Comparison of ENCODE assay signal across 17 cellular contexts in the genomic region with DNA sequence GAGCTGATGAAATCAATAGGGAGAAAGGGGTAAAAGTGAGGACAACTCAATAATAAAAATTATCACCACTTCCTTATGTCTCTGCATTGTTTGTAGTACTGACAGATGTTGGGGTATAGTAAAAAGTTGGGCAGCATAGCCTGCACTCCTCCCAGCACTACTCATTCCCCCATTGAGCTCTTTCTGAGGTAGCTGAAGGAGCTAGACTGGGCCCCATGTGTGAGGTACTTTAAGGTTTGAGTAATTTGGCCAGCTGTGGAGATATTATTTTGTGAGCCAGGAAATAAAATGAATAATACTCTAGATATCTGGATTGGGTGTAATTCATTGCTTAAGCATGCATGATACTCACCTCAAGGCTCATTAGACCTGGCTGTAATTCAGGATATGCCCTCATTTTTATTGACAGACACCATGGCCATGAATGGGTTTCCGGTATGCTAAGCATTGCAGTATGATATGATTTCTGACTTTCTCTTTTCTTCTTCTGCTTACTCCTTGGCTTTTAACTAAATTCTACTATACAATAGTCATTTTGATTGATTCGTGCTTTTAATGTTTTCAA.
A peak's percentile ranks its signal among the peaks of the same experiment; 100 is the strongest.
DNase-seq lines count a peak whose midpoint lies in the region; ATAC-seq and TF ChIP-seq lines count a peak whose summit lies in the region.
"Had no signal": no experiment of that assay in that cellular context is flagged by ENCODE, and none has a peak within 500 bp of the region (broad histone marks: within the 10 kb centered on the region; RNA-seq: fewer than 3 reads in every experiment).

No MANE protein-coding gene starts in this region.

- H4K20me1 ChIP-seq in SK-N-SH (ENCODE audit: insufficient read depth): no peaks in the 10 kb centered on the region
- H4K20me1 ChIP-seq in PC-3 (ENCODE audit: low read length): no peaks in the 10 kb centered on the region

- no peaks in the 10 kb centered on the region for H3K4me1 Mint-ChIP-seq in activated CD8-positive, alpha-beta memory T cell treated with anti-CD3 and anti-CD28 coated beads, Interleukin-2, amount 10 ng/mL, durations not matched to agents 7 days and 5 days
- H3K4me1 Mint-ChIP-seq: natural killer cell had no signal

- BruUV-seq in PC-3 (replicated peaks; lab: Mats Ljungman, UMichigan): no TSS peak

- no peak overlapping the region for H3K27ac ChIP-seq in SK-N-SH (ENCODE audit: low read depth in 2 of 2, low read length in 1 of 2)
- no peak overlapping the region for H3K27ac ChIP-seq in PC-3 (ENCODE audit: low read length)
- H3K27ac ChIP-seq: adrenal gland, colonic mucosa had no signal

- H3K27ac Mint-ChIP-seq in activated CD8-positive, alpha-beta memory T cell treated with anti-CD3 and anti-CD28 coated beads, Interleukin-2, amount 10 ng/mL, durations not matched to agents 7 days and 5 days: no peak overlapping the region
- H3K27ac Mint-ChIP-seq: natural killer cell had no signal

- DNase-seq in SK-N-SH (no peak), PC-3 (peak; percentile 59), fibroblast of pulmonary artery (ENCODE audit: low read depth) (peak; percentile 42), stromal cell of bone marrow (ENCODE audit: low read depth) (peak; percentile 30), BE2C (no peak)
- DNase-seq in activated CD8-positive, alpha-beta memory T cell treated with anti-CD3 and anti-CD28 coated beads, Interleukin-2, amount 10 ng/mL, durations not matched to agents 7 days and 5 days: no peak
- DNase-seq: 8988T; activated CD4-positive, alpha-beta T cell treated with anti-CD3 and anti-CD28 coated beads for 48 hours; activated T-cell treated with anti-CD3 and anti-CD28 coated beads, Interleukin-2, amount 50 U/mL, for 4 hours; adrenal gland; colonic mucosa; hypothalamus; natural killer cell; NCI-H2171 treated with DMSO at 0.1 percent for 48 hours; T-helper 9 cell had no signal

- no peak for ATAC-seq in SK-N-SH treated with all-trans-retinoic acid at 6 μM for 48 hours
- peak; percentile 94 for ATAC-seq in PC-3
- no peak for ATAC-seq in activated CD8-positive, alpha-beta memory T cell treated with anti-CD3 and anti-CD28 coated beads, Interleukin-2, amount 10 ng/mL, durations not matched to agents 7 days and 5 days
- no peak for ATAC-seq in HG02642 (IDR thresholded peaks at IDR 0.05; ENCODE audit: poor library complexity, unreplicated experiment)
- ATAC-seq: activated T-cell treated with anti-CD3 and anti-CD28 coated beads, Interleukin-2, amount 50 U/mL, for 4 hours; natural killer cell had no signal

- H2AFZ ChIP-seq in SK-N-SH (ENCODE audit: low read depth): no peak overlapping the region
- H2AFZ ChIP-seq in PC-3 (ENCODE audit: low read length): no peak overlapping the region

- no peaks in the 10 kb centered on the region for H3K79me2 ChIP-seq in SK-N-SH (ENCODE audit: insufficient read depth)
- no peaks in the 10 kb centered on the region for H3K79me2 ChIP-seq in PC-3 (ENCODE audit: low read length)

- H3K9ac ChIP-seq in SK-N-SH (no peak overlapping the region), PC-3 (ENCODE audit: low read length) (no peak overlapping the region)

- 45% methylated on average over 2 of the region's 2 CpGs for WGBS in SK-N-SH (ENCODE audit: low lambda C conversion rate)

- H3K9me3 ChIP-seq in SK-N-SH: no peaks in the 10 kb centered on the region
- no peaks in the 10 kb centered on the region for H3K9me3 ChIP-seq in PC-3 (ENCODE audit: low read length)
- H3K9me3 ChIP-seq in BE2C: no peaks in the 10 kb centered on the region
- H3K9me3 ChIP-seq: adrenal gland, colonic mucosa had no signal

- H3K4me3 ChIP-seq in SK-N-SH (ENCODE audit: low read depth in 2 of 2, low read length in 1 of 2): no peak overlapping the region
- no peak overlapping the region for H3K4me3 ChIP-seq in PC-3 (ENCODE audit: low read length)
- no peak overlapping the region for H3K4me3 ChIP-seq in fibroblast of pulmonary artery (replicated peaks; ENCODE audit: low read depth, low read length)
- no peak overlapping the region for H3K4me3 ChIP-seq in BE2C (ENCODE audit: low read depth, low read length)
- H3K4me3 ChIP-seq: adrenal gland, colonic mucosa had no signal

- H3K4me2 ChIP-seq in SK-N-SH (no peak overlapping the region), PC-3 (ENCODE audit: low read length) (no peak overlapping the region)

- no peak overlapping the region for H3K4me3 Mint-ChIP-seq in activated CD8-positive, alpha-beta memory T cell treated with anti-CD3 and anti-CD28 coated beads, Interleukin-2, amount 10 ng/mL, durations not matched to agents 7 days and 5 days
- H3K4me3 Mint-ChIP-seq: activated T-cell treated with anti-CD3 and anti-CD28 coated beads, Interleukin-2, amount 50 U/mL, for 4 hours; natural killer cell had no signal

- H3K9me3 Mint-ChIP-seq in activated CD8-positive, alpha-beta memory T cell treated with anti-CD3 and anti-CD28 coated beads, Interleukin-2, amount 10 ng/mL, durations not matched to agents 7 days and 5 days (ENCODE audit: low read depth): no peaks in the 10 kb centered on the region
- H3K9me3 Mint-ChIP-seq: activated T-cell treated with anti-CD3 and anti-CD28 coated beads, Interleukin-2, amount 50 U/mL, for 4 hours had no signal

- H3K9me2 ChIP-seq in SK-N-SH (no peaks in the 10 kb centered on the region), PC-3 (replicated peaks; ENCODE audit: low read length) (no peaks in the 10 kb centered on the region)

- no peaks in the 10 kb centered on the region for H3F3A ChIP-seq in SK-N-SH (replicated peaks; ENCODE audit: insufficient read depth)
- H3F3A ChIP-seq in PC-3 (ENCODE audit: low read length, unreplicated experiment): no peaks in the 10 kb centered on the region

- intact Hi-C loops in PC-3 (cut with micrococcal nuclease): no loop called here

- no peaks in the 10 kb centered on the region; a peak in 1 of 4 replicates for H3K4me1 ChIP-seq in SK-N-SH (ENCODE audit: control insufficient read depth in 1 of 2, insufficient read depth in 2 of 2, low read depth in 1 of 2, low read length in 1 of 2)
- no peaks in the 10 kb centered on the region for H3K4me1 ChIP-seq in PC-3 (ENCODE audit: insufficient read depth, low read length)
- no peaks in the 10 kb centered on the region for H3K4me1 ChIP-seq in BE2C
- H3K4me1 ChIP-seq: adrenal gland, colonic mucosa had no signal

- no peak for TF ChIP-seq RAD21 in SK-N-SH (IDR thresholded peaks at IDR 0.05; ENCODE audit: low read length)

- H3K27me3 ChIP-seq in SK-N-SH (ENCODE audit: insufficient read depth) (no peaks in the 10 kb centered on the region), PC-3 (ENCODE audit: low read length) (no peaks in the 10 kb centered on the region), BE2C (no peaks in the 10 kb centered on the region)
- H3K27me3 ChIP-seq: adrenal gland, colonic mucosa had no signal

- H3K36me3 Mint-ChIP-seq in activated CD8-positive, alpha-beta memory T cell treated with anti-CD3 and anti-CD28 coated beads, Interleukin-2, amount 10 ng/mL, durations not matched to agents 7 days and 5 days: no peaks in the 10 kb centered on the region
- H3K36me3 Mint-ChIP-seq: natural killer cell had no signal

- no peak for TF ChIP-seq EP300 in SK-N-SH (IDR thresholded peaks at IDR 0.05; ENCODE audit: borderline replicate concordance in 1 of 2, low read depth in 1 of 2, low read length in 1 of 2)

- POLR2A ChIA-PET in SK-N-SH (lab: Yijun Ruan, JAX) (no interaction called here), PC-3 (lab: Charles Lee; ENCODE audit: unreplicated experiment) (no interaction called here)

- no peaks in the 10 kb centered on the region for H3K36me3 ChIP-seq in SK-N-SH (replicated peaks in 1 of 2; ENCODE audit: control insufficient read depth in 1 of 2, insufficient read depth in 2 of 2, low read length in 1 of 2)
- H3K36me3 ChIP-seq in PC-3 (ENCODE audit: low read depth, low read length): no peaks in the 10 kb centered on the region
- H3K36me3 ChIP-seq in BE2C: no peaks in the 10 kb centered on the region
- H3K36me3 ChIP-seq: adrenal gland, colonic mucosa had no signal

- no peak for TF ChIP-seq CTCF in SK-N-SH (IDR thresholded peaks at IDR 0.05)
- no peak for TF ChIP-seq CTCF in PC-3 (conservative IDR thresholded peaks at IDR 0.05; ENCODE audit: low read depth, low read length)
- no peak for TF ChIP-seq CTCF in fibroblast of pulmonary artery (IDR thresholded peaks at IDR 0.05; ENCODE audit: low read length, missing control alignments)
- TF ChIP-seq CTCF in BE2C (IDR thresholded peaks at IDR 0.05; ENCODE audit: low read depth, low read length): no peak

- CTCF ChIA-PET in SK-N-SH (lab: Yijun Ruan, JAX) (no interaction called here), PC-3 (lab: Charles Lee) (no interaction called here)
- CTCF ChIA-PET in activated CD8-positive, alpha-beta memory T cell treated with anti-CD3 and anti-CD28 coated beads, Interleukin-2, amount 10 ng/mL, durations not matched to agents 7 days and 5 days (lab: Charles Lee): no interaction called here

- H3K27me3 Mint-ChIP-seq in activated CD8-positive, alpha-beta memory T cell treated with anti-CD3 and anti-CD28 coated beads, Interleukin-2, amount 10 ng/mL, durations not matched to agents 7 days and 5 days: no peaks in the 10 kb centered on the region

TF ChIP-seq in SK-N-SH treated with all-trans-retinoic acid at 6 μM for 48 hours, 23 proteins besides CTCF, POLR2A, EP300 and RAD21:
- TF ChIP-seq ZFP30 (CRISPR knock-in tag; IDR thresholded peaks at IDR 0.05): no peak
- peak; percentile 63 for TF ChIP-seq ISL1 (CRISPR knock-in tag; IDR thresholded peaks at IDR 0.05)

TF ChIP-seq in SK-N-SH, 30 proteins besides CTCF, POLR2A, EP300 and RAD21:
- no peak for TF ChIP-seq RCOR1 (IDR thresholded peaks at IDR 0.05; ENCODE audit: low read length)

Comparison
In these comparisons a context has a peak if more than half of its experiments do, and no peak if none do; other contexts are left out.
1. DNase-seq: peak in PC-3 (single experiment), fibroblast of pulmonary artery (single experiment) and stromal cell of bone marrow (single experiment); none in SK-N-SH (single experiment), activated CD8-positive, alpha-beta memory T cell treated with anti-CD3 and anti-CD28 coated beads, Interleukin-2, amount 10 ng/mL, durations not matched to agents 7 days and 5 days (single experiment) and BE2C (single experiment).